9 cellular contexts compared by ENCODE assay signal in genomic region chr10:52566471-52567246, GRCh38.
DNase-seq lines count a peak whose midpoint lies in the region; TF ChIP-seq lines count a peak whose summit lies in the region.
"Had no signal": no experiment of that assay in that cellular context is flagged by ENCODE, and none has a peak within 500 bp of the region (broad histone marks: within the 10 kb centered on the region; RNA-seq: fewer than 3 reads in every experiment).

No MANE protein-coding gene starts in this region.

- no peak overlapping the region for H4K91ac ChIP-seq in mesenchymal stem cell (ENCODE audit: low read length)

- H2BK5ac ChIP-seq in mesenchymal stem cell (ENCODE audit: low read depth, low read length, poor library complexity, severe bottlenecking) = no peak overlapping the region

- intact Hi-C loops in ovary (cut with DNase I) = no loop called here

- H3K9me3 ChIP-seq in mesenchymal stem cell (ENCODE audit: control insufficient read depth, low read length) (no peaks in the 10 kb centered on the region), ovary (no peaks in the 10 kb centered on the region)
- H3K9me3 ChIP-seq in effector memory CD4-positive, alpha-beta T cell (ENCODE audit: control insufficient read depth, low read length) = no peaks in the 10 kb centered on the region

- H3K4me2 ChIP-seq in mesenchymal stem cell (ENCODE audit: low read length, poor library complexity, severe bottlenecking) = no peak overlapping the region

- H3K4me1 ChIP-seq in mesenchymal stem cell (ENCODE audit: control insufficient read depth, insufficient read depth, low read depth, low read length) = no peaks in the 10 kb centered on the region
- no peaks in the 10 kb centered on the region for H3K4me1 ChIP-seq in effector memory CD4-positive, alpha-beta T cell (ENCODE audit: control insufficient read depth, insufficient read depth, low read length, poor library complexity, severe bottlenecking)
- H3K4me1 ChIP-seq in ovary (ENCODE audit: insufficient read depth) = no peaks in the 10 kb centered on the region

- no peaks in the 10 kb centered on the region for H3K9me3 Mint-ChIP-seq in activated naive CD4-positive, alpha-beta T cell treated with anti-CD3 and anti-CD28 coated beads, Interleukin-2, amount 10 ng/mL, durations not matched to agents 7 days and 5 days
- H3K9me3 Mint-ChIP-seq: memory B cell had no signal

- H2BK12ac ChIP-seq in mesenchymal stem cell (ENCODE audit: low read length in 2 of 2) = no peak overlapping the region

- no peak overlapping the region for H4K8ac ChIP-seq in mesenchymal stem cell (ENCODE audit: low read length)

- no peaks in the 10 kb centered on the region for H3K36me3 Mint-ChIP-seq in activated naive CD4-positive, alpha-beta T cell treated with anti-CD3 and anti-CD28 coated beads, Interleukin-2, amount 10 ng/mL, durations not matched to agents 7 days and 5 days
- H3K36me3 Mint-ChIP-seq: memory B cell had no signal

- DNase-seq in EH (ENCODE audit: low read depth) (peak; percentile 70), astrocyte of the spinal cord (ENCODE audit: low read depth, low spot score) (peak; percentile 76), mesenchymal stem cell (peak; percentile 62), SHP77 (lab: John Stamatoyannopoulos, UW) (no peak), ovary (no peak)
- DNase-seq in effector memory CD4-positive, alpha-beta T cell = no peak
- no peak for DNase-seq in activated naive CD4-positive, alpha-beta T cell treated with anti-CD3 and anti-CD28 coated beads, Interleukin-2, amount 10 ng/mL, durations not matched to agents 7 days and 5 days

- peak; percentile 60 for TF ChIP-seq RAD21 in Ishikawa (IDR thresholded peaks at IDR 0.05; ENCODE audit: low read depth)

- no peak overlapping the region for H2BK120ac ChIP-seq in mesenchymal stem cell (ENCODE audit: low read depth, low read length)

- H3K27me3 ChIP-seq in mesenchymal stem cell (ENCODE audit: control insufficient read depth in 1 of 2, insufficient read depth in 1 of 2, low read length in 2 of 2) = no peaks in the 10 kb centered on the region
- no peaks in the 10 kb centered on the region for H3K27me3 ChIP-seq in effector memory CD4-positive, alpha-beta T cell (replicated peaks; ENCODE audit: control insufficient read depth, insufficient read depth, low read length, poor library complexity, severe bottlenecking)
- H3K27me3 ChIP-seq in ovary = no peaks in the 10 kb centered on the region

- no peak overlapping the region for H3K27ac Mint-ChIP-seq in activated naive CD4-positive, alpha-beta T cell treated with anti-CD3 and anti-CD28 coated beads, Interleukin-2, amount 10 ng/mL, durations not matched to agents 7 days and 5 days
- H3K27ac Mint-ChIP-seq: memory B cell had no signal

- no peak for TF ChIP-seq POLR2A in ovary (IDR thresholded peaks at IDR 0.05)

- no peak overlapping the region for H2BK15ac ChIP-seq in mesenchymal stem cell (ENCODE audit: low read depth, poor library complexity, severe bottlenecking)

- CTCF ChIA-PET in activated naive CD4-positive, alpha-beta T cell treated with anti-CD3 and anti-CD28 coated beads, Interleukin-2, amount 10 ng/mL, durations not matched to agents 7 days and 5 days (lab: Charles Lee) = interaction anchor here (0.9 kb wide), 1 partner anchor 219 kb away, joined by 7 read pairs; no protein-coding TSS in a partner anchor

- no peak overlapping the region for H3K14ac ChIP-seq in mesenchymal stem cell (ENCODE audit: low read length in 2 of 2)

- no peaks in the 10 kb centered on the region for H3K79me1 ChIP-seq in mesenchymal stem cell (replicated peaks; ENCODE audit: low read length, poor library complexity, severe bottlenecking)

- H3K36me3 ChIP-seq in mesenchymal stem cell (ENCODE audit: control insufficient read depth in 1 of 2, insufficient read depth in 2 of 2, low read depth in 1 of 2, low read length in 2 of 2) (no peaks in the 10 kb centered on the region), ovary (no peaks in the 10 kb centered on the region)
- no peaks in the 10 kb centered on the region for H3K36me3 ChIP-seq in effector memory CD4-positive, alpha-beta T cell (ENCODE audit: control insufficient read depth, insufficient read depth, low read length)

- TF ChIP-seq CTCF in astrocyte of the spinal cord (IDR thresholded peaks at IDR 0.05; ENCODE audit: low read depth, low read length) = peak; percentile 56
- TF ChIP-seq CTCF in ovary (IDR thresholded peaks at IDR 0.05) = no peak

- no peak overlapping the region for H3K4me3 Mint-ChIP-seq in activated naive CD4-positive, alpha-beta T cell treated with anti-CD3 and anti-CD28 coated beads, Interleukin-2, amount 10 ng/mL, durations not matched to agents 7 days and 5 days
- H3K4me3 Mint-ChIP-seq: memory B cell had no signal

- no peaks in the 10 kb centered on the region for H3K27me3 Mint-ChIP-seq in activated naive CD4-positive, alpha-beta T cell treated with anti-CD3 and anti-CD28 coated beads, Interleukin-2, amount 10 ng/mL, durations not matched to agents 7 days and 5 days
- H3K27me3 Mint-ChIP-seq: memory B cell had no signal

- H2AK5ac ChIP-seq in mesenchymal stem cell (ENCODE audit: low read length, severe bottlenecking) = no peak overlapping the region

- TF ChIP-seq EP300 in Ishikawa (IDR thresholded peaks at IDR 0.05; ENCODE audit: borderline replicate concordance) = no peak
- no peak for TF ChIP-seq EP300 in ovary (IDR thresholded peaks at IDR 0.05)

- in situ Hi-C loops in astrocyte of the spinal cord (cut with HindIII; ENCODE audit: low sequenced_read_pairs) = no loop called here

- WGBS in mesenchymal stem cell = no CpG with 5 or more reads among the region's 4 CpGs
- 11 to 30% (median 12%) methylated on average over 4 of the region's 4 CpGs for WGBS in ovary, 3 donors

- H3K4me3 ChIP-seq in astrocyte of the spinal cord (ENCODE audit: low read depth, low read length) (no peak overlapping the region), mesenchymal stem cell (ENCODE audit: insufficient read depth in 1 of 2, low read depth in 1 of 2, low read length in 2 of 2) (no peak overlapping the region), ovary (no peak overlapping the region)
- H3K4me3 ChIP-seq in effector memory CD4-positive, alpha-beta T cell (ENCODE audit: insufficient read depth, low read depth, low read length, poor library complexity, severe bottlenecking) = no peak overlapping the region

- no peak overlapping the region for H3K18ac ChIP-seq in mesenchymal stem cell (ENCODE audit: low read depth in 1 of 2, low read length in 2 of 2)

- H3K23ac ChIP-seq in mesenchymal stem cell (ENCODE audit: low read length in 2 of 2) = no peak overlapping the region

- no peaks in the 10 kb centered on the region for H3K4me1 Mint-ChIP-seq in activated naive CD4-positive, alpha-beta T cell treated with anti-CD3 and anti-CD28 coated beads, Interleukin-2, amount 10 ng/mL, durations not matched to agents 7 days and 5 days
- H3K4me1 Mint-ChIP-seq: memory B cell had no signal

- no peak overlapping the region for H3K27ac ChIP-seq in mesenchymal stem cell (ENCODE audit: low read length, poor library complexity, severe bottlenecking)
- no peak overlapping the region for H3K27ac ChIP-seq in effector memory CD4-positive, alpha-beta T cell (ENCODE audit: insufficient read depth, low read length, poor library complexity, severe bottlenecking)
- H3K27ac ChIP-seq in ovary = no peak overlapping the region

- H3K4ac ChIP-seq in mesenchymal stem cell (ENCODE audit: low read depth in 1 of 2, low read length in 2 of 2) = no peak overlapping the region

- no peak overlapping the region for H2AFZ ChIP-seq in mesenchymal stem cell (ENCODE audit: low read depth, low read length)

- H3K9ac ChIP-seq in mesenchymal stem cell (ENCODE audit: low read length) = peak overlapping the region; percentile 55

TF ChIP-seq in Ishikawa, 13 proteins besides CTCF, POLR2A, EP300 and RAD21 (continues in another document):
- TF ChIP-seq MAX (IDR thresholded peaks at IDR 0.05) (no peak), YY1 (IDR thresholded peaks at IDR 0.05; ENCODE audit: low read depth) (no peak), TEAD4 (IDR thresholded peaks at IDR 0.05) (no peak), CREB1 (IDR thresholded peaks at IDR 0.05; ENCODE audit: low read depth) (no peak), USF1 (IDR thresholded peaks at IDR 0.05) (no peak), NFIC (IDR thresholded peaks at IDR 0.05) (no peak), CEBPB (IDR thresholded peaks at IDR 0.05) (no peak), EGR1 (IDR thresholded peaks at IDR 0.05) (no peak), TAF1 (IDR thresholded peaks at IDR 0.05; ENCODE audit: low read depth) (no peak), ZBTB7A (IDR thresholded peaks at IDR 0.05; ENCODE audit: low read depth) (no peak), FOXM1 (IDR thresholded peaks at IDR 0.05; ENCODE audit: borderline replicate concordance, low read depth) (no peak)

Comparison
In these comparisons a context has a peak if more than half of its experiments do, and no peak if none do; other contexts are left out.
1. DNase-seq: peak in EH (single experiment), astrocyte of the spinal cord (single experiment) and mesenchymal stem cell (single experiment); none in effector memory CD4-positive, alpha-beta T cell (0 of 3), SHP77 (0 of 2), activated naive CD4-positive, alpha-beta T cell treated with anti-CD3 and anti-CD28 coated beads, Interleukin-2, amount 10 ng/mL, durations not matched to agents 7 days and 5 days (single experiment) and ovary (0 of 5).